In genomic region chr9:125913551-125913950, GRCh38 we compare ENCODE assay signal across 20 cellular contexts.
"Had no signal": no experiment of that assay in that cellular context is flagged by ENCODE, and none has a peak within 500 bp of the region (broad histone marks: within the 10 kb centered on the region; RNA-seq: fewer than 3 reads in every experiment).

No MANE protein-coding gene starts in this region.

- H3K27ac Mint-ChIP-seq: activated CD4-positive, alpha-beta memory T cell treated with anti-CD3 and anti-CD28 coated beads, Interleukin-2, amount 10 ng/mL, durations not matched to agents 7 days and 5 days; activated CD8-positive, alpha-beta memory T cell treated with anti-CD3 and anti-CD28 coated beads, Interleukin-2, amount 10 ng/mL, durations not matched to agents 7 days and 5 days; activated naive CD8-positive, alpha-beta T cell treated with anti-CD3 and anti-CD28 coated beads for 36 hours; activated T-helper 17 cell treated with anti-CD3 and anti-CD28 coated beads, Interleukin-2, amount 50 U/mL, for 72 hours; mesothelial cell of epicardium; nephron; stimulated activated naive B cell treated with anti-CD40 and anti-IgM and Interleukin-4, amounts not matched to agents 10 μg/mL and 1 μg/mL and 100 μg/mL, for 72 hours had no signal

- H3K4me1 Mint-ChIP-seq: activated CD4-positive, alpha-beta memory T cell treated with anti-CD3 and anti-CD28 coated beads, Interleukin-2, amount 10 ng/mL, durations not matched to agents 7 days and 5 days; activated CD8-positive, alpha-beta memory T cell treated with anti-CD3 and anti-CD28 coated beads, Interleukin-2, amount 10 ng/mL, durations not matched to agents 7 days and 5 days; activated naive CD8-positive, alpha-beta T cell treated with anti-CD3 and anti-CD28 coated beads for 36 hours; activated T-helper 17 cell treated with anti-CD3 and anti-CD28 coated beads, Interleukin-2, amount 50 U/mL, for 72 hours; stimulated activated naive B cell treated with anti-CD40 and anti-IgM and Interleukin-4, amounts not matched to agents 10 μg/mL and 1 μg/mL and 100 μg/mL, for 72 hours had no signal

- FAIRE-seq: colon, kidney had no signal

- H3K9me3 Mint-ChIP-seq: activated CD4-positive, alpha-beta memory T cell treated with anti-CD3 and anti-CD28 coated beads, Interleukin-2, amount 10 ng/mL, durations not matched to agents 7 days and 5 days; activated naive CD8-positive, alpha-beta T cell treated with anti-CD3 and anti-CD28 coated beads for 36 hours; activated T-helper 17 cell treated with anti-CD3 and anti-CD28 coated beads, Interleukin-2, amount 50 U/mL, for 72 hours; mesothelial cell of epicardium; nephron; stimulated activated naive B cell treated with anti-CD40 and anti-IgM and Interleukin-4, amounts not matched to agents 10 μg/mL and 1 μg/mL and 100 μg/mL, for 72 hours had no signal

- H3K27me3 Mint-ChIP-seq: activated CD4-positive, alpha-beta memory T cell treated with anti-CD3 and anti-CD28 coated beads, Interleukin-2, amount 10 ng/mL, durations not matched to agents 7 days and 5 days; activated CD8-positive, alpha-beta memory T cell treated with anti-CD3 and anti-CD28 coated beads, Interleukin-2, amount 10 ng/mL, durations not matched to agents 7 days and 5 days; activated naive CD8-positive, alpha-beta T cell treated with anti-CD3 and anti-CD28 coated beads for 36 hours; activated T-helper 17 cell treated with anti-CD3 and anti-CD28 coated beads, Interleukin-2, amount 50 U/mL, for 72 hours; stimulated activated naive B cell treated with anti-CD40 and anti-IgM and Interleukin-4, amounts not matched to agents 10 μg/mL and 1 μg/mL and 100 μg/mL, for 72 hours had no signal

- ATAC-seq: activated CD8-positive, alpha-beta memory T cell treated with anti-CD3 and anti-CD28 coated beads, Interleukin-2, amount 10 ng/mL, durations not matched to agents 7 days and 5 days; activated T-helper 17 cell treated with anti-CD3 and anti-CD28 coated beads, Interleukin-2, amount 50 U/mL, for 72 hours; body of pancreas; foreskin keratinocyte; left lung; stimulated activated naive B cell treated with anti-CD40 and anti-IgM and Interleukin-4, amounts not matched to agents 10 μg/mL and 1 μg/mL and 100 μg/mL, for 72 hours had no signal

- DNase-seq: activated CD4-positive, alpha-beta memory T cell treated with anti-CD3 and anti-CD28 coated beads, Interleukin-2, amount 10 ng/mL, durations not matched to agents 7 days and 5 days; activated CD4-positive, alpha-beta T cell treated with anti-CD3 and anti-CD28 coated beads for 48 hours; activated CD4-positive, CD25-positive, alpha-beta regulatory T cell; activated CD8-positive, alpha-beta memory T cell treated with anti-CD3 and anti-CD28 coated beads, Interleukin-2, amount 10 ng/mL, durations not matched to agents 7 days and 5 days; activated naive CD4-positive, alpha-beta T cell; activated naive CD8-positive, alpha-beta T cell treated with anti-CD3 and anti-CD28 coated beads for 36 hours; amniotic stem cell; body of pancreas; dorsolateral prefrontal cortex; foreskin keratinocyte; kidney; left lung; nucleus accumbens; posterior cingulate gyrus; stimulated activated naive B cell treated with anti-CD40 and anti-IgM and Interleukin-4, amounts not matched to agents 10 μg/mL and 1 μg/mL and 100 μg/mL, for 72 hours; upper lobe of left lung had no signal

- H3K4me3 Mint-ChIP-seq: activated CD4-positive, alpha-beta memory T cell treated with anti-CD3 and anti-CD28 coated beads, Interleukin-2, amount 10 ng/mL, durations not matched to agents 7 days and 5 days; activated CD8-positive, alpha-beta memory T cell treated with anti-CD3 and anti-CD28 coated beads, Interleukin-2, amount 10 ng/mL, durations not matched to agents 7 days and 5 days; activated naive CD8-positive, alpha-beta T cell treated with anti-CD3 and anti-CD28 coated beads for 36 hours; activated T-helper 17 cell treated with anti-CD3 and anti-CD28 coated beads, Interleukin-2, amount 50 U/mL, for 72 hours; mesothelial cell of epicardium; nephron; stimulated activated naive B cell treated with anti-CD40 and anti-IgM and Interleukin-4, amounts not matched to agents 10 μg/mL and 1 μg/mL and 100 μg/mL, for 72 hours had no signal

- H3K36me3 Mint-ChIP-seq: activated CD8-positive, alpha-beta memory T cell treated with anti-CD3 and anti-CD28 coated beads, Interleukin-2, amount 10 ng/mL, durations not matched to agents 7 days and 5 days; activated naive CD8-positive, alpha-beta T cell treated with anti-CD3 and anti-CD28 coated beads for 36 hours had no signal
